Comparison of ENCODE assay signal across 1 cellular context in genomic region chr5:66469684-66470083, GRCh38.
TF ChIP-seq lines count a peak whose summit lies in the region.

No MANE protein-coding gene starts in this region.

TF ChIP-seq in HCT116, 20 proteins besides CTCF, POLR2A, EP300 and RAD21 (continued from another document):
- TF ChIP-seq, protein P1, sequence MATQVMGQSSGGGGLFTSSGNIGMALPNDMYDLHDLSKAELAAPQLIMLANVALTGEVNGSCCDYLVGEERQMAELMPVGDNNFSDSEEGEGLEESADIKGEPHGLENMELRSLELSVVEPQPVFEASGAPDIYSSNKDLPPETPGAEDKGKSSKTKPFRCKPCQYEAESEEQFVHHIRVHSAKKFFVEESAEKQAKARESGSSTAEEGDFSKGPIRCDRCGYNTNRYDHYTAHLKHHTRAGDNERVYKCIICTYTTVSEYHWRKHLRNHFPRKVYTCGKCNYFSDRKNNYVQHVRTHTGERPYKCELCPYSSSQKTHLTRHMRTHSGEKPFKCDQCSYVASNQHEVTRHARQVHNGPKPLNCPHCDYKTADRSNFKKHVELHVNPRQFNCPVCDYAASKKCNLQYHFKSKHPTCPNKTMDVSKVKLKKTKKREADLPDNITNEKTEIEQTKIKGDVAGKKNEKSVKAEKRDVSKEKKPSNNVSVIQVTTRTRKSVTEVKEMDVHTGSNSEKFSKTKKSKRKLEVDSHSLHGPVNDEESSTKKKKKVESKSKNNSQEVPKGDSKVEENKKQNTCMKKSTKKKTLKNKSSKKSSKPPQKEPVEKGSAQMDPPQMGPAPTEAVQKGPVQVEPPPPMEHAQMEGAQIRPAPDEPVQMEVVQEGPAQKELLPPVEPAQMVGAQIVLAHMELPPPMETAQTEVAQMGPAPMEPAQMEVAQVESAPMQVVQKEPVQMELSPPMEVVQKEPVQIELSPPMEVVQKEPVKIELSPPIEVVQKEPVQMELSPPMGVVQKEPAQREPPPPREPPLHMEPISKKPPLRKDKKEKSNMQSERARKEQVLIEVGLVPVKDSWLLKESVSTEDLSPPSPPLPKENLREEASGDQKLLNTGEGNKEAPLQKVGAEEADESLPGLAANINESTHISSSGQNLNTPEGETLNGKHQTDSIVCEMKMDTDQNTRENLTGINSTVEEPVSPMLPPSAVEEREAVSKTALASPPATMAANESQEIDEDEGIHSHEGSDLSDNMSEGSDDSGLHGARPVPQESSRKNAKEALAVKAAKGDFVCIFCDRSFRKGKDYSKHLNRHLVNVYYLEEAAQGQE (IDR thresholded peaks at IDR 0.05; ENCODE audit: low read depth), result no peak
- no peak for TF ChIP-seq POLR2AphosphoS5 (IDR thresholded peaks at IDR 0.05; ENCODE audit: low read depth, low read length)
- TF ChIP-seq SIN3A (IDR thresholded peaks at IDR 0.05; ENCODE audit: low read depth), result no peak
- TF ChIP-seq ZNF274 (IDR thresholded peaks at IDR 0.05; ENCODE audit: low read depth, low read length), result no peak
- no peak for TF ChIP-seq EZH2phosphoT487 (IDR thresholded peaks at IDR 0.05; ENCODE audit: borderline replicate concordance)
- TF ChIP-seq ELF1 (IDR thresholded peaks at IDR 0.05; ENCODE audit: borderline replicate concordance, low read depth), result no peak
- TF ChIP-seq, protein P2, sequence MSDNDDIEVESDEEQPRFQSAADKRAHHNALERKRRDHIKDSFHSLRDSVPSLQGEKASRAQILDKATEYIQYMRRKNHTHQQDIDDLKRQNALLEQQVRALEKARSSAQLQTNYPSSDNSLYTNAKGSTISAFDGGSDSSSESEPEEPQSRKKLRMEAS (IDR thresholded peaks at IDR 0.05), result no peak
- no peak for TF ChIP-seq YY1 (IDR thresholded peaks at IDR 0.05; ENCODE audit: extremely low read depth, insufficient replicate concordance, low read depth, low read length)
- TF ChIP-seq, protein P3, sequence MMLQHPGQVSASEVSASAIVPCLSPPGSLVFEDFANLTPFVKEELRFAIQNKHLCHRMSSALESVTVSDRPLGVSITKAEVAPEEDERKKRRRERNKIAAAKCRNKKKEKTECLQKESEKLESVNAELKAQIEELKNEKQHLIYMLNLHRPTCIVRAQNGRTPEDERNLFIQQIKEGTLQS (IDR thresholded peaks at IDR 0.05), result no peak
- no peak for TF ChIP-seq FOSL1 (IDR thresholded peaks at IDR 0.05; ENCODE audit: low read depth)
- TF ChIP-seq SRF (IDR thresholded peaks at IDR 0.05; ENCODE audit: low read depth), result no peak
- TF ChIP-seq ZBTB33 (IDR thresholded peaks at IDR 0.05; ENCODE audit: extremely low read depth, insufficient replicate concordance, low read length), result no peak
